Comparison of ENCODE assay signal across 36 cellular contexts in the genomic region with DNA sequence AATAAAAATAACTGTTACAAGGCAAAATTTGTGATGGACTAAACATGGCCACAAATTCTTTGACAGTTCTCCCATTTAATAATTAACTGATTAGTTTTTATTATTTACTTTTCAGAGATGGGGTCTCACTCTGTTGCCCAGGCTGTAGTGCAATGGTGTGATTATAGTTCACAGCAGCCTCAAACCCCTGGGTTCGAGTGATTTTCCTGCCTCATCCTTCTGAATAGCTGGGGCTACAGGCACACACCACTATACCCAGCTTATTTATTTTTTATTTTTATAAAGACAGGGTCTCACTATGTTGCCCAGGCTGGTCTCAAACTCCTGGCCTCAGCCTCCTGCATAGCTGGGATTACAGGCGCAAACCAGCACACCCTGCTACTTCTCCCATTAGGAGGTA. TPM values are rescaled to one million over a fixed set of nuclear protein-coding genes. Genes with fewer than 3 reads are reported as not detected.
"Had no signal": no experiment of that assay in that cellular context is flagged by ENCODE, and none has a peak within 500 bp of the region (broad histone marks: within the 10 kb centered on the region; RNA-seq: fewer than 3 reads in every experiment).

No MANE protein-coding gene starts in this region.

- H3K9me3 ChIP-seq: ovary, psoas muscle, spleen, suprapubic skin, testis, tibial artery, transverse colon, upper lobe of right lung, uterus had no signal

- H3K27me3 ChIP-seq: neural progenitor cell, ovary, spleen, suprapubic skin, testis, tibial artery, transverse colon, upper lobe of right lung, uterus had no signal

- H3K36me3 ChIP-seq: neural progenitor cell, ovary, spleen, suprapubic skin, tibial artery, transverse colon, upper lobe of right lung, uterus had no signal

- H3K4me1 ChIP-seq: neural progenitor cell, parathyroid adenoma, psoas muscle, testis, uterus had no signal

- H2AFZ ChIP-seq: neural progenitor cell, parathyroid adenoma had no signal

- H3K4me3 Mint-ChIP-seq: natural killer cell; nephron; neural progenitor cell; stimulated activated memory B cell treated with anti-CD40 and anti-IgM and Interleukin-4, amounts not matched to agents 10 μg/mL and 1 μg/mL and 100 μg/mL, for 72 hours; stimulated activated naive CD8-positive, alpha-beta T cell treated with anti-CD3 and anti-CD28 coated beads, Interleukin-15, amount 100 ng/mL, for 72 hours; type B pancreatic cell had no signal

- DNase-seq: natural killer cell; occipital lobe; ovary; posterior cingulate gyrus; psoas muscle; right cardiac atrium; spleen; stimulated activated CD4-positive, alpha-beta T cell treated with anti-CD3 and anti-CD28 coated beads, Interleukin-12 subunit alpha, Interleukin-12 subunit beta, amount 100 ng/mL, for 4 hours; stimulated activated CD4-positive, alpha-beta T cell treated with anti-CD3 and anti-CD28 coated beads, Interleukin-1b, Interleukin-23, amount 100 ng/mL, for 48 hours; stimulated activated CD4-positive, alpha-beta T cell treated with anti-CD3 and anti-CD28 coated beads, Interleukin-4, amount 100 ng/mL, for 1 hour; stimulated activated CD4-positive, alpha-beta T cell treated with anti-CD3 and anti-CD28 coated beads, Interleukin-4, amount 100 ng/mL, for 4 hours; stimulated activated CD8-positive, alpha-beta memory T cell treated with anti-CD3 and anti-CD28 coated beads, Interleukin-4, amount 100 ng/mL, for 48 hours; stimulated activated naive CD4-positive, alpha-beta T cell; stimulated activated naive CD8-positive, alpha-beta T cell treated with anti-CD3 and anti-CD28 coated beads, Interleukin-15, amount 100 ng/mL, for 72 hours; stimulated activated naive CD8-positive, alpha-beta T cell treated with anti-CD3 and anti-CD28 coated beads, Interleukin-15, Interleukin-2, amounts not matched to agents 100 U/mL and 50 U/mL, for 24 hours; substantia nigra; testis; tibial artery; transverse colon; upper lobe of right lung; uterus had no signal

- H3K27ac ChIP-seq: neural progenitor cell, ovary, parathyroid adenoma, psoas muscle, skin epidermis, spleen, suprapubic skin, testis, tibial artery, transverse colon, upper lobe of right lung, uterus had no signal

- H3K9ac ChIP-seq: neural progenitor cell, parathyroid adenoma had no signal

- H3K36me3 Mint-ChIP-seq: natural killer cell; stimulated activated memory B cell treated with anti-CD40 and anti-IgM and Interleukin-4, amounts not matched to agents 10 μg/mL and 1 μg/mL and 100 μg/mL, for 72 hours; type B pancreatic cell had no signal

- H3K9me3 Mint-ChIP-seq: natural killer cell; neural progenitor cell; stimulated activated memory B cell treated with anti-CD40 and anti-IgM and Interleukin-4, amounts not matched to agents 10 μg/mL and 1 μg/mL and 100 μg/mL, for 72 hours; stimulated activated naive CD8-positive, alpha-beta T cell treated with anti-CD3 and anti-CD28 coated beads, Interleukin-15, amount 100 ng/mL, for 72 hours; type B pancreatic cell had no signal

- H3K4me2 ChIP-seq: neural progenitor cell, smooth muscle cell had no signal

- H3K79me2 ChIP-seq: parathyroid adenoma had no signal

- H3K4me3 ChIP-seq: neural progenitor cell, ovary, psoas muscle, skin epidermis, smooth muscle cell, spleen, suprapubic skin, testis, tibial artery, transverse colon, upper lobe of right lung, uterus had no signal

- H3K27me3 Mint-ChIP-seq: progenitor cell of endocrine pancreas; stimulated activated memory B cell treated with anti-CD40 and anti-IgM and Interleukin-4, amounts not matched to agents 10 μg/mL and 1 μg/mL and 100 μg/mL, for 72 hours; stimulated activated naive CD8-positive, alpha-beta T cell treated with anti-CD3 and anti-CD28 coated beads, Interleukin-15, amount 100 ng/mL, for 72 hours had no signal

- ATAC-seq: natural killer cell; psoas muscle; right cardiac atrium; sciatic nerve; stimulated activated memory B cell treated with anti-CD40 and anti-IgM and Interleukin-4, amounts not matched to agents 10 μg/mL and 1 μg/mL and 100 μg/mL, for 72 hours; stimulated activated naive CD8-positive, alpha-beta T cell treated with anti-CD3 and anti-CD28 coated beads, Interleukin-15, amount 100 ng/mL, for 72 hours; stimulated activated naive CD8-positive, alpha-beta T cell treated with anti-CD3 and anti-CD28 coated beads, Interleukin-15, Interleukin-2, amounts not matched to agents 100 U/mL and 50 U/mL, for 24 hours; upper lobe of right lung had no signal

- H3K27ac Mint-ChIP-seq: natural killer cell; nephron; neural progenitor cell; progenitor cell of endocrine pancreas; stimulated activated memory B cell treated with anti-CD40 and anti-IgM and Interleukin-4, amounts not matched to agents 10 μg/mL and 1 μg/mL and 100 μg/mL, for 72 hours; stimulated activated naive CD8-positive, alpha-beta T cell treated with anti-CD3 and anti-CD28 coated beads, Interleukin-15, amount 100 ng/mL, for 72 hours; type B pancreatic cell had no signal

RNA-seq across cellular contexts. Expression of gene OR10V1, which starts 40.4 kb away (rescaled TPM):
- total RNA-seq: natural killer cell, occipital lobe, osteoblast, ovary, progenitor cell of endocrine pancreas, psoas muscle, renal cortical epithelial cell, right cardiac atrium, sciatic nerve, smooth muscle cell, spleen, suprapubic skin, transverse colon, upper lobe of right lung, urinary bladder, uterus had no signal
- polyA plus RNA-seq: neural cell, ovary, psoas muscle, right cardiac atrium, smooth muscle cell, spleen, thymus, urinary bladder had no signal
